Comparison of ENCODE assay signal across 10 cellular contexts in genomic region chr13:99558570-99559180, GRCh38.
"Had no signal": no experiment of that assay in that cellular context is flagged by ENCODE, and none has a peak within 500 bp of the region (broad histone marks: within the 10 kb centered on the region; RNA-seq: fewer than 3 reads in every experiment).

No MANE protein-coding gene starts in this region.

- H3K9me3 Mint-ChIP-seq: activated CD4-positive, alpha-beta memory T cell treated with anti-CD3 and anti-CD28 coated beads, Interleukin-2, amount 10 ng/mL, durations not matched to agents 7 days and 5 days; activated naive CD4-positive, alpha-beta T cell treated with anti-CD3 and anti-CD28 coated beads for 36 hours had no signal

- DNase-seq: activated CD4-positive, alpha-beta memory T cell treated with anti-CD3 and anti-CD28 coated beads, Interleukin-2, amount 10 ng/mL, durations not matched to agents 7 days and 5 days; activated CD8-positive, alpha-beta memory T cell treated with anti-CD3 and anti-CD28 coated beads, Interleukin-2, amount 50 U/mL, for 4 hours; activated naive CD4-positive, alpha-beta T cell treated with anti-CD3 and anti-CD28 coated beads for 36 hours; caudate nucleus; foreskin fibroblast; left ventricle myocardium superior; retina; stimulated activated CD4-positive, alpha-beta T cell treated with anti-CD3 and anti-CD28 coated beads, Interleukin-4, amount 100 ng/mL, for 4 hours; T-helper 9 cell had no signal

- H3K4me3 Mint-ChIP-seq: activated CD4-positive, alpha-beta memory T cell treated with anti-CD3 and anti-CD28 coated beads, Interleukin-2, amount 10 ng/mL, durations not matched to agents 7 days and 5 days; activated naive CD4-positive, alpha-beta T cell treated with anti-CD3 and anti-CD28 coated beads for 36 hours had no signal

- FAIRE-seq: keratinocyte had no signal

- H3K27ac Mint-ChIP-seq: activated CD4-positive, alpha-beta memory T cell treated with anti-CD3 and anti-CD28 coated beads, Interleukin-2, amount 10 ng/mL, durations not matched to agents 7 days and 5 days; activated naive CD4-positive, alpha-beta T cell treated with anti-CD3 and anti-CD28 coated beads for 36 hours had no signal

- H3K27me3 Mint-ChIP-seq: activated CD4-positive, alpha-beta memory T cell treated with anti-CD3 and anti-CD28 coated beads, Interleukin-2, amount 10 ng/mL, durations not matched to agents 7 days and 5 days had no signal

- ATAC-seq: left ventricle myocardium superior had no signal
